12 cellular contexts compared by ENCODE assay signal in the genomic region with DNA sequence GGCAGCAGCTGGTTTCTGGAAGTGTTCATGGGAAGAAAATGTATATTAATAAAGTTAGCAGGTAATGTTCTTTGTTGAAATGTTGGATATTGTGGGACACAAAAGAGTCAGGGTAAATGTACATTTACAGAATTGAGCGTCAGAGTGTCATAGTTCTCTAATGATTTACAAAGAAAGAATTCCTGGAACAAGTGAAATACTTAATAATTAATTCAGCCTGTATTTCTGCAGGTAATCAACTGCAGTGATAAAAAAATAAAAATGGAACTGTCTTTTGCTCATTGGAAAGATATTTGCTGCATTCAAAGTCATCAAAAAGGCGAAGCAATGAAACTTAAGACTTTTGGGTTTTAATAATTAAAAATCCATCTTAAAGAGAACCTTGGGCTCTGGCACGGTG. TPM values are rescaled to one million over a fixed set of nuclear protein-coding genes. Genes with fewer than 3 reads are reported as not detected.
"Had no signal": no experiment of that assay in that cellular context is flagged by ENCODE, and none has a peak within 500 bp of the region (broad histone marks: within the 10 kb centered on the region; RNA-seq: fewer than 3 reads in every experiment).

No MANE protein-coding gene starts in this region.

- H3K36me3 ChIP-seq: HAP-1 had no signal

- FAIRE-seq: HTR-8/SVneo, K562 had no signal

- H2AFZ ChIP-seq: GM23248 had no signal

- H3K9me3 ChIP-seq: HAP-1 had no signal

- H3K27ac ChIP-seq: GM23248 had no signal

- ATAC-seq: HCT116, K562 had no signal

- H3K9ac ChIP-seq: GM23248 had no signal

- DNase-seq: GM23248, GOT3, H7, HFFc6, IMR-90, KG1 had no signal

- H3K4me3 ChIP-seq: GM23248, HAP-1, K562 had no signal

RNA-seq across cellular contexts. Expression of a gene that starts 27.4 kb away (rescaled TPM):
- total RNA-seq: GM23248, H4, HFFc6, HT-29 had no signal
- polyA plus RNA-seq: GM23248, IMR-90 had no signal
